ENCODE assay signal across 9 cellular contexts in the genomic region with DNA sequence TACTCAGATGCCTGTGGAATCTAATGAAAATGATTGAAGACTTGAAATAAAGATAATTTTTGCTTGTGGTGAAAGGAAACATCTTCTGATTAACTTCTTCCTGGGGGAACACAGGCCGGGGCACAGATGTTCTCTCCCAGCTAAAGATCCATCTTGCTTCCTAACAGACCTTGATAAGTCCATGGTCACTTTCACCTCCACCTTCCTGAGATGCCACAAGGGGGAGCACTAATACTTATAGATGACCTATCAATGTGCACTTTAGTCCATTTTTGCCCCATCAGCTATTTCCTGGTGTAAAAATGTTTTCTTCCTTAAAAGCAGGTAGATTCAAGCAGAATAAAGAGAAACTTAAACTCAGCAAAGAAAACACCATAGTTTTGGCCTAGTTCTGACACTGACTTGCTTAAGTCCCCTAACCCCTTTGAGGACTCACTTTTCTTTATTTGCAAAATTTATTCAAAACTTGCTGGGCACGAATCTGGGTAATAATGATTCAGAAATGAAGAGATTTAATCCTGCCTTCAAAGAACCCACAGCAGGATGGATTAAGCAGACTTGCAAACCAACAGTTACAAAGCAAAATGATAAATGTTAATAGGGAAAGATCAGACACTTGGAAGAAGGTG.
DNase-seq lines count a peak whose midpoint lies in the region; ATAC-seq, FAIRE-seq and TF ChIP-seq lines count a peak whose summit lies in the region.
"Had no signal": no experiment of that assay in that cellular context is flagged by ENCODE, and none has a peak within 500 bp of the region (broad histone marks: within the 10 kb centered on the region; RNA-seq: fewer than 3 reads in every experiment).

No MANE protein-coding gene starts in this region.

- no peaks in the 10 kb centered on the region for H3K9me3 Mint-ChIP-seq in astrocyte (ENCODE audit: unreplicated experiment)

- no peaks in the 10 kb centered on the region for H3K4me1 Mint-ChIP-seq in astrocyte (ENCODE audit: low read depth, unreplicated experiment)

- TF ChIP-seq CTCF in astrocyte (IDR thresholded peaks at IDR 0.05; ENCODE audit: insufficient read depth, low read depth, low read length): peak; percentile 78

- no peaks in the 10 kb centered on the region for H3K27me3 Mint-ChIP-seq in astrocyte (ENCODE audit: low read depth, unreplicated experiment)

- no peaks in the 10 kb centered on the region for H3K27me3 ChIP-seq in astrocyte (ENCODE audit: insufficient read depth, low read length)
- H3K27me3 ChIP-seq: BLaER1 had no signal

- H3K36me3 ChIP-seq in astrocyte (ENCODE audit: insufficient read depth, low read length): no peaks in the 10 kb centered on the region
- H3K36me3 ChIP-seq: BLaER1 had no signal

- H3K27ac Mint-ChIP-seq in astrocyte (ENCODE audit: unreplicated experiment): no peak overlapping the region

- ATAC-seq in HG02798 (IDR thresholded peaks at IDR 0.05; ENCODE audit: poor library complexity, unreplicated experiment): peak; percentile 93

- H3K9me3 ChIP-seq in astrocyte (ENCODE audit: insufficient read depth, low read depth, low read length): no peaks in the 10 kb centered on the region
- H3K9me3 ChIP-seq: BLaER1 had no signal

- FAIRE-seq in astrocyte (lab: Jason Lieb, UNC): peak; percentile 74

- H3K79me2 ChIP-seq in astrocyte (ENCODE audit: insufficient read depth, low read length): no peaks in the 10 kb centered on the region

- H3K4me1 ChIP-seq in astrocyte (ENCODE audit: insufficient read depth, low read length): no peaks in the 10 kb centered on the region
- H3K4me1 ChIP-seq: BLaER1 had no signal

- H3K36me3 Mint-ChIP-seq in astrocyte (ENCODE audit: low read depth, unreplicated experiment): no peaks in the 10 kb centered on the region

- H3K4me2 ChIP-seq in astrocyte (ENCODE audit: low read length): no peak overlapping the region
- H3K4me2 ChIP-seq: BLaER1 had no signal

- H3K4me3 Mint-ChIP-seq in astrocyte (ENCODE audit: unreplicated experiment): no peak overlapping the region

- H3K9ac ChIP-seq in astrocyte (ENCODE audit: low read length): no peak overlapping the region
- H3K9ac ChIP-seq: BLaER1 had no signal

- H2AFZ ChIP-seq in astrocyte (ENCODE audit: low read depth, low read length): no peak overlapping the region

- no peaks in the 10 kb centered on the region for H4K20me1 ChIP-seq in astrocyte (ENCODE audit: insufficient read depth, low read length)
- H4K20me1 ChIP-seq: BLaER1 had no signal

- H3K27ac ChIP-seq in astrocyte (ENCODE audit: low read depth, low read length): no peak overlapping the region
- H3K27ac ChIP-seq: BLaER1 had no signal

- no peak overlapping the region for H3K4me3 ChIP-seq in astrocyte (ENCODE audit: insufficient read depth, low read depth, low read length)
- H3K4me3 ChIP-seq: BLaER1 had no signal

- peak; percentile 73 for DNase-seq in NCI-H1436 (lab: John Stamatoyannopoulos, UW)
- no peak for DNase-seq in NCI-H1436 treated with DMSO at 0.1 percent for 48 hours (lab: John Stamatoyannopoulos, UW)
- DNase-seq in NCI-H1417 (lab: John Stamatoyannopoulos, UW): peak; percentile 65 to 93 (median 72)
- peak; percentile 39 to 82 for DNase-seq in SW 1271 (lab: John Stamatoyannopoulos, UW)
- DNase-seq in astrocyte (ENCODE audit: low read depth): peak; percentile 63
- DNase-seq in iPS-NIHi11 (ENCODE audit: low spot score): peak; percentile 29
- peak; percentile 35 to 61 (median 36) for DNase-seq in stimulated activated CD4-positive, alpha-beta T cell treated with anti-CD3 and anti-CD28 coated beads, Interleukin-12 subunit alpha, Interleukin-12 subunit beta, amount 100 ng/mL, for 48 hours (ENCODE audit: low read depth in 2 of 3, low spot score in 1 of 3)
